In the genomic region with DNA sequence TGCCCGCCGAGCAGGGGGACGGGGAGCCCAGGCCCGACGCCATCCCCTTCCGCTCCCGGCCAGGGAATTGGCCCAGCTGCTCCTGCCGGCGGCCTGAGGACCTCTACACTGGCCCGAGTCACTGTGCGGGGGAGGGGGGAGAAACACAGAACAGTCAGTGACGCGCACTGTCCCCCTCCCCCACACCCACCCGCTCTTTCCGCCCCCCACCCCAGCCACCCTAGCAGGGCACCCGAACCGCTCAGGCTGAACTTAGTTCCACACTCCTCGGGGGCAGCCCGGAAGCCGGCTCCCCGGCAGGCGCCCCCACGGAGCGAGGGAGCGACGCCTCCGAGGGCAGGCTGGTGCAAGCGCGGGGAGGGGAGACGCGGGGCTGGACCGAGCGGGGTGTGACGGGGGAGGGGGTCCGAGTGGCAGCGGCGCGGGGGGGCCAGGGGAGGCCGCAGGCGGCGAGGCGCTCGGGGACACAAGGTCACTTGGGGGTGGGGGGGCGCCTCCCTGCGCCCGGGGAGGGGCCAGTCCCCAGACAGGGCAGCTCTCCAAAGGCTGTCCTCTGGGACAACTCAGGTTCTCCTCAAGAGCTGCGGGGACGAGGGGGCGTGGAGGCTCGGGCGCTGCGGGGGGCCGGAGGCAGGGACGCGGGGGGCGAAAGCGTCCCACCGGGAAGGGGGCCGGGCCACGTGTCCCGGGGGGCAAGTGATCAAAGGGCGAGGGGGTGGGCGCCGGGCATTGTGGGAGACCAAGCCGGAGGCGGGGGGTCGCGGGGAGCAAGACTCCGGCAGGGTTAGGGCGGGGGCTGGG, we compare ENCODE assay signal across 8 cellular contexts. TPM values are rescaled to one million over a fixed set of nuclear protein-coding genes. Genes with fewer than 3 reads are reported as not detected.
A peak's percentile ranks its signal among the peaks of the same experiment; 100 is the strongest.
DNase-seq lines count a peak whose midpoint lies in the region; ATAC-seq, FAIRE-seq and TF ChIP-seq lines count a peak whose summit lies in the region.

No MANE protein-coding gene starts in this region.

- POLR2A ChIA-PET in activated CD4-positive, alpha-beta T cell treated with anti-CD3 and anti-CD28 coated beads for 36 hours (lab: Charles Lee): interaction anchor here (1.0 to 2.0 kb wide), 3 partner anchors 72 to 83 kb away, joined by 4 to 9 read pairs (median 8); partner anchors contain the start of genes GAPDH and ZNF384
- POLR2A ChIA-PET in HepG2 (lab: Yijun Ruan, JAX): interaction anchor here (0.7 to 2.2 kb wide), 8 partner anchors 10 to 146 kb away, joined by 3 to 7 read pairs (median 5); partner anchors contain the start of genes COPS7A, GAPDH, MLF2 and NOP2

- TF ChIP-seq POLR2A in HepG2 (IDR thresholded peaks at IDR 0.05; ENCODE audit: insufficient read depth in 1 of 2, low read depth in 2 of 2, low read length in 2 of 2): no peak

- peaks cover 17% of the 10 kb centered on the region for H3K36me3 Mint-ChIP-seq in CD4-positive, CD25-positive, alpha-beta regulatory T cell
- peaks cover 43% of the 10 kb centered on the region for H3K36me3 Mint-ChIP-seq in activated CD4-positive, alpha-beta T cell treated with anti-CD3 and anti-CD28 coated beads for 36 hours (ENCODE audit: low read depth)

- H3K9me3 ChIP-seq in CD4-positive, CD25-positive, alpha-beta regulatory T cell (ENCODE audit: control insufficient read depth in 2 of 2, low read length in 2 of 2): no peaks in the 10 kb centered on the region
- no peaks in the 10 kb centered on the region for H3K9me3 ChIP-seq in HUES64 (ENCODE audit: insufficient read depth, low read depth, low read length)
- H3K9me3 ChIP-seq in HepG2 (ENCODE audit: low read length): no peaks in the 10 kb centered on the region

- peaks cover 36% of the 10 kb centered on the region for H3K79me2 ChIP-seq in HepG2 (ENCODE audit: insufficient read depth, low read length)

- peak overlapping the region in 3 of 4 donors; percentile 90 to 97 (median 94) for H3K4me3 Mint-ChIP-seq in CD4-positive, CD25-positive, alpha-beta regulatory T cell
- no peak overlapping the region for H3K4me3 Mint-ChIP-seq in activated CD4-positive, alpha-beta T cell treated with anti-CD3 and anti-CD28 coated beads for 36 hours

- in situ Hi-C loops in HepG2 (cut with HindIII; ENCODE audit: extremely low pct_ligation_motif_present, low pct_unique_long_range_greater_than_20kb): no loop called here

- CTCF ChIA-PET in activated CD4-positive, alpha-beta T cell treated with anti-CD3 and anti-CD28 coated beads for 36 hours (lab: Charles Lee): interaction anchor here (0.6 to 3.2 kb wide), 3 partner anchors 43 to 539 kb away, joined by 3 to 10 read pairs (median 3); no protein-coding TSS in a partner anchor
- CTCF ChIA-PET in HepG2 (lab: Yijun Ruan, JAX; ENCODE audit: low intra/inter-chr PET ratio, low total read pairs): interaction anchor here (0.6 kb wide), 1 partner anchor 37 kb away, joined by 3 read pairs; no protein-coding TSS in a partner anchor

- BruUV-seq in HepG2 (replicated peaks; lab: Mats Ljungman, UMichigan): no TSS peak

- TF ChIP-seq EP300 in HepG2 (IDR thresholded peaks at IDR 0.05; ENCODE audit: low read depth in 2 of 2, low read length in 2 of 2): no peak
- TF ChIP-seq EP300 in HepG2 (CRISPR knock-in tag; IDR thresholded peaks at IDR 0.05; ENCODE audit: borderline replicate concordance): no peak

- H3K27ac Mint-ChIP-seq in CD4-positive, CD25-positive, alpha-beta regulatory T cell: peak overlapping the region; percentile 93 to 97 (median 95)
- peak overlapping the region; percentile 95 for H3K27ac Mint-ChIP-seq in activated CD4-positive, alpha-beta T cell treated with anti-CD3 and anti-CD28 coated beads for 36 hours

- no peak overlapping the region for H2AFZ ChIP-seq in HepG2 (ENCODE audit: low read length)

- H3K4me2 ChIP-seq in HepG2 (ENCODE audit: low read depth, low read length): peak overlapping the region; percentile 99

- H3K9me3 Mint-ChIP-seq in CD4-positive, CD25-positive, alpha-beta regulatory T cell: peaks cover 0 to 4% (median 0%) of the 10 kb centered on the region in 7 donors
- H3K9me3 Mint-ChIP-seq in activated CD4-positive, alpha-beta T cell treated with anti-CD3 and anti-CD28 coated beads for 36 hours (ENCODE audit: low read depth): no peaks in the 10 kb centered on the region

- peaks cover 53% of the 10 kb centered on the region for H3K4me1 ChIP-seq in CD4-positive, CD25-positive, alpha-beta regulatory T cell (ENCODE audit: control insufficient read depth, insufficient read depth, low read length, poor library complexity, severe bottlenecking)
- H3K4me1 ChIP-seq in HUES64 (ENCODE audit: insufficient read depth, low read length) (peaks cover 27% of the 10 kb centered on the region), HepG2 (ENCODE audit: insufficient read depth, low read length) (peaks cover 50% of the 10 kb centered on the region)

- WGBS in HUES64: under 1% methylated on average over 66 of the region's 70 CpGs
- 2% methylated on average over 21 of the region's 70 CpGs for WGBS in HepG2 (ENCODE audit: low lambda C conversion rate)

- H3K4me3 ChIP-seq in CD4-positive, CD25-positive, alpha-beta regulatory T cell (ENCODE audit: low read depth, low read length): peak overlapping the region; percentile 94
- H3K4me3 ChIP-seq in HUES64 (ENCODE audit: low read length) (peak overlapping the region; percentile 88), choroid plexus epithelial cell (ENCODE audit: low read depth, low read length) (peak overlapping the region; percentile 83), HepG2 (replicated peaks in 1 of 3; ENCODE audit: insufficient read depth in 1 of 3, low read depth in 2 of 3, low read length in 3 of 3) (peak overlapping the region; percentile 71 to 91 (median 74))

- H3K27me3 ChIP-seq in CD4-positive, CD25-positive, alpha-beta regulatory T cell (ENCODE audit: control insufficient read depth, insufficient read depth, low read length): no peaks in the 10 kb centered on the region
- H3K27me3 ChIP-seq in HUES64 (ENCODE audit: insufficient read depth, low read length) (no peaks in the 10 kb centered on the region), HepG2 (ENCODE audit: control insufficient read depth in 1 of 2, insufficient read depth in 2 of 2, low read length in 2 of 2) (no peaks in the 10 kb centered on the region; a peak in 1 of 5 replicates)

- peaks cover 10% of the 10 kb centered on the region for H3K36me3 ChIP-seq in CD4-positive, CD25-positive, alpha-beta regulatory T cell (ENCODE audit: control insufficient read depth, insufficient read depth, low read length)
- H3K36me3 ChIP-seq in HUES64 (ENCODE audit: insufficient read depth, low read length) (peaks cover 38% of the 10 kb centered on the region), HepG2 (replicated peaks in 1 of 2; ENCODE audit: control insufficient read depth in 1 of 2, insufficient read depth in 2 of 2, low read length in 2 of 2) (peaks cover 14 to 28% of the 10 kb centered on the region in 2 experiments)

- no peak for TF ChIP-seq RAD21 in HepG2 (CRISPR knock-in tag; IDR thresholded peaks at IDR 0.05)

- intact Hi-C loops in activated CD4-positive, alpha-beta T cell treated with anti-CD3 and anti-CD28 coated beads for 36 hours (cut with DNase I, micrococcal nuclease): loop anchor here (1.0 to 5.0 kb wide), 17 partner anchors 32 to 411 kb away; partner anchors contain the start of genes CD4 (in 2 of the 2), ZNF384 (in 2 of the 2), C12orf57 (in 1 of the 2) and COPS7A (in 1 of the 2)
- intact Hi-C loops in HepG2 (cut with micrococcal nuclease; ENCODE audit: unreplicated experiment): loop anchor here (2.0 kb wide), 1 partner anchor 38 kb away; the partner anchor contains the start of gene NOP2

- FAIRE-seq in HepG2 (lab: Jason Lieb, UNC): no peak

- peak overlapping the region; percentile 96 for H3K27ac ChIP-seq in CD4-positive, CD25-positive, alpha-beta regulatory T cell (ENCODE audit: insufficient read depth, low read length, poor library complexity, severe bottlenecking)
- H3K27ac ChIP-seq in HUES64 (ENCODE audit: low read depth, low read length) (peak overlapping the region; percentile 92; the same call in 1 of the 2 replicates), HepG2 (ENCODE audit: extremely low read length, insufficient read depth, low read length) (peak overlapping the region; percentile 85)

- peaks cover 4% of the 10 kb centered on the region for H3K27me3 Mint-ChIP-seq in CD4-positive, CD25-positive, alpha-beta regulatory T cell
- H3K27me3 Mint-ChIP-seq in activated CD4-positive, alpha-beta T cell treated with anti-CD3 and anti-CD28 coated beads for 36 hours: no peaks in the 10 kb centered on the region

- peaks cover 17% of the 10 kb centered on the region for H4K20me1 ChIP-seq in HepG2 (ENCODE audit: insufficient read depth, low read length)

- peak; percentile 55 to 70 (median 69) for DNase-seq in CD4-positive, CD25-positive, alpha-beta regulatory T cell
- peak; percentile 83 for DNase-seq in activated CD4-positive, alpha-beta T cell treated with anti-CD3 and anti-CD28 coated beads for 36 hours
- peak; percentile 28 for DNase-seq in choroid plexus epithelial cell (ENCODE audit: low read depth)
- DNase-seq in HepG2 (ENCODE audit: low spot score): peak; percentile 31
- peak; percentile 61 to 79 for DNase-seq in stimulated activated CD4-positive, alpha-beta T cell treated with anti-CD3 and anti-CD28 coated beads, Interleukin-4, amount 100 ng/mL, for 4 hours

- H3K4me1 Mint-ChIP-seq in CD4-positive, CD25-positive, alpha-beta regulatory T cell: peaks cover 10 to 59% (median 42%) of the 10 kb centered on the region in 4 donors
- H3K4me1 Mint-ChIP-seq in activated CD4-positive, alpha-beta T cell treated with anti-CD3 and anti-CD28 coated beads for 36 hours: peaks cover 52% of the 10 kb centered on the region

- no peak for TF ChIP-seq CTCF in choroid plexus epithelial cell (conservative IDR thresholded peaks at IDR 0.05; ENCODE audit: low read depth, low read length)
- no peak for TF ChIP-seq CTCF in HepG2 (CRISPR knock-in tag; IDR thresholded peaks at IDR 0.05)

- H3K9ac ChIP-seq in HUES64 (ENCODE audit: low read depth, low read length): peak overlapping the region; percentile 87
- H3K9ac ChIP-seq in HepG2 (ENCODE audit: insufficient read depth, low read depth, low read length): peak overlapping the region; percentile 87

- peak; percentile 33 to 38 for ATAC-seq in CD4-positive, CD25-positive, alpha-beta regulatory T cell (ENCODE audit: low read depth in 2 of 2)
- peak; percentile 25 for ATAC-seq in activated CD4-positive, alpha-beta T cell treated with anti-CD3 and anti-CD28 coated beads for 36 hours
- ATAC-seq in HepG2: peak; percentile 61
- ATAC-seq in GM19397 (IDR thresholded peaks at IDR 0.05; ENCODE audit: unreplicated experiment): no peak
- no peak for ATAC-seq in HG03342 (IDR thresholded peaks at IDR 0.05; ENCODE audit: unreplicated experiment)

RNA-seq across cellular contexts. Expression of gene CHD4, which starts 0.6 kb away (rescaled TPM):
- total RNA-seq in CD4-positive, CD25-positive, alpha-beta regulatory T cell: 474 TPM
- 10 to 100 TPM; 32.2 to 43.4 (median 38.8) TPM for polyA plus RNA-seq in CD4-positive, CD25-positive, alpha-beta regulatory T cell
- polyA plus RNA-seq in HUES64 (2013, experiment 1 of 2): 181 TPM
- 207 TPM for polyA plus RNA-seq in HUES64 (2013, experiment 2 of 2)
- total RNA-seq in activated CD4-positive, alpha-beta T cell treated with anti-CD3 and anti-CD28 coated beads for 36 hours: 100 to 1,000 TPM; 279 to 322 TPM
- total RNA-seq in HepG2 (2016; rRNA removed; fragmentation: Illumina TruSeq; extraction: Trizol): 148 and 156 TPM in 2 replicates
- 15.5 and 17.3 TPM in 2 replicates for total RNA-seq in HepG2 (2016; cell fraction: cytosol; rRNA removed; fragmentation: Illumina TruSeq; extraction: Trizol; ENCODE audit: low read depth)
- total RNA-seq in HepG2 (2016; cell fraction: insoluble cytoplasmic fraction; rRNA removed; fragmentation: Illumina TruSeq; extraction: Trizol): 147 and 150 TPM in 2 replicates
- total RNA-seq in HepG2 (2016; cell fraction: membrane; rRNA removed; fragmentation: Illumina TruSeq; extraction: Trizol): 36.3 and 39.7 TPM in 2 replicates
- 250 and 271 TPM in 2 replicates for total RNA-seq in HepG2 (2016; cell fraction: nucleus; rRNA removed; fragmentation: Illumina TruSeq; extraction: Trizol)
- 76.2 and 82.8 TPM in 2 replicates for polyA plus RNA-seq in HepG2 (2011; rRNA removed)
- 64.8 and 67.1 TPM in 2 replicates for polyA plus RNA-seq in HepG2 (2011; cell fraction: cytosol; rRNA removed)
- 148 and 172 TPM in 2 replicates for polyA plus RNA-seq in HepG2 (2011; cell fraction: nucleus; rRNA removed)
- 74.3 and 85.1 TPM in 2 replicates for polyA plus RNA-seq in HepG2 (2012)
- polyA plus RNA-seq in HepG2 (2016; cell fraction: cytosol; fragmentation: Illumina TruSeq; extraction: Trizol; ENCODE audit: low read depth): 8.7 and 9.0 TPM in 2 replicates
- 121 and 138 TPM in 2 replicates for polyA plus RNA-seq in HepG2 (2016; cell fraction: insoluble cytoplasmic fraction; fragmentation: Illumina TruSeq; extraction: Trizol; ENCODE audit: low read depth)
- 17.5 and 22.9 TPM in 2 replicates for polyA plus RNA-seq in HepG2 (2016; cell fraction: membrane; fragmentation: Illumina TruSeq; extraction: Trizol; ENCODE audit: low read depth)
- 343 and 358 TPM in 2 replicates for polyA plus RNA-seq in HepG2 (2016; cell fraction: nucleus; fragmentation: Illumina TruSeq; extraction: Trizol; ENCODE audit: insufficient read depth, low read depth)
- polyA minus RNA-seq in HepG2 (2011; rRNA and poly(A)+ RNA removed; ENCODE audit: low replicate concordance): 130 and 210 TPM in 2 replicates
- 76.1 and 89.0 TPM in 2 replicates for polyA minus RNA-seq in HepG2 (2011; cell fraction: cytosol; rRNA and poly(A)+ RNA removed)
- 87.0 and 130 TPM in 2 replicates for polyA minus RNA-seq in HepG2 (2011; cell fraction: nucleus; rRNA and poly(A)+ RNA removed)

RNA-seq across cellular contexts. Expression of gene LPAR5, which starts 29.2 kb away (rescaled TPM):
- total RNA-seq in CD4-positive, CD25-positive, alpha-beta regulatory T cell: 7.0 TPM
- polyA plus RNA-seq in CD4-positive, CD25-positive, alpha-beta regulatory T cell: 10 to 100 TPM in 1 of 4 donors, 1 to 10 TPM in 3; 6.6 to 17.3 (median 8.6) TPM
- polyA plus RNA-seq in HUES64 (2013, experiment 1 of 2): 0.30 TPM
- polyA plus RNA-seq in HUES64 (2013, experiment 2 of 2): 0.51 TPM
- 1 to 10 TPM; 3.5 TPM for total RNA-seq in activated CD4-positive, alpha-beta T cell treated with anti-CD3 and anti-CD28 coated beads for 36 hours
- 0.07 and 0.09 TPM in 2 replicates for total RNA-seq in HepG2 (2016; rRNA removed; fragmentation: Illumina TruSeq; extraction: Trizol)
- not detected in 2 replicates for total RNA-seq in HepG2 (2016; cell fraction: cytosol; rRNA removed; fragmentation: Illumina TruSeq; extraction: Trizol; ENCODE audit: low read depth)
- total RNA-seq in HepG2 (2016; cell fraction: insoluble cytoplasmic fraction; rRNA removed; fragmentation: Illumina TruSeq; extraction: Trizol): 0.06 and 0.09 TPM in 2 replicates
- total RNA-seq in HepG2 (2016; cell fraction: membrane; rRNA removed; fragmentation: Illumina TruSeq; extraction: Trizol): 0.09 TPM in 1 of 2 replicates, not detected in the other
- total RNA-seq in HepG2 (2016; cell fraction: nucleus; rRNA removed; fragmentation: Illumina TruSeq; extraction: Trizol): not detected in 2 replicates
- 0.17 and 0.32 TPM in 2 replicates for polyA plus RNA-seq in HepG2 (2011; rRNA removed)
- polyA plus RNA-seq in HepG2 (2011; cell fraction: cytosol; rRNA removed): 0.19 and 0.32 TPM in 2 replicates
- 0.36 and 0.40 TPM in 2 replicates for polyA plus RNA-seq in HepG2 (2011; cell fraction: nucleus; rRNA removed)
- polyA plus RNA-seq in HepG2 (2012): 0.17 and 0.32 TPM in 2 replicates
- polyA plus RNA-seq in HepG2 (2016; cell fraction: cytosol; fragmentation: Illumina TruSeq; extraction: Trizol; ENCODE audit: low read depth): 0.05 TPM in 1 of 2 replicates, not detected in the other
- not detected in 2 replicates for polyA plus RNA-seq in HepG2 (2016; cell fraction: insoluble cytoplasmic fraction; fragmentation: Illumina TruSeq; extraction: Trizol; ENCODE audit: low read depth)
- not detected in 2 replicates for polyA plus RNA-seq in HepG2 (2016; cell fraction: membrane; fragmentation: Illumina TruSeq; extraction: Trizol; ENCODE audit: low read depth)
- polyA plus RNA-seq in HepG2 (2016; cell fraction: nucleus; fragmentation: Illumina TruSeq; extraction: Trizol; ENCODE audit: insufficient read depth, low read depth): 0.22 TPM in 1 of 2 replicates, not detected in the other
- polyA minus RNA-seq in HepG2 (2011; rRNA and poly(A)+ RNA removed; ENCODE audit: low replicate concordance): 0.98 and 5.8 TPM in 2 replicates
- 0.69 and 0.88 TPM in 2 replicates for polyA minus RNA-seq in HepG2 (2011; cell fraction: cytosol; rRNA and poly(A)+ RNA removed)
- 0.37 TPM in 1 of 2 replicates, not detected in the other for polyA minus RNA-seq in HepG2 (2011; cell fraction: nucleus; rRNA and poly(A)+ RNA removed)

RNA-seq across cellular contexts. Expression of gene NOP2, which starts 38.4 kb away (rescaled TPM):
- total RNA-seq in CD4-positive, CD25-positive, alpha-beta regulatory T cell: 77.5 TPM
- polyA plus RNA-seq in CD4-positive, CD25-positive, alpha-beta regulatory T cell: 10 to 100 TPM; 13.2 to 34.0 (median 22.5) TPM
- polyA plus RNA-seq in HUES64 (2013, experiment 1 of 2): 61.9 TPM
- 59.0 TPM for polyA plus RNA-seq in HUES64 (2013, experiment 2 of 2)
- total RNA-seq in activated CD4-positive, alpha-beta T cell treated with anti-CD3 and anti-CD28 coated beads for 36 hours: 10 to 100 TPM; 93.2 to 97.1 TPM
- total RNA-seq in HepG2 (2016; rRNA removed; fragmentation: Illumina TruSeq; extraction: Trizol): 50.0 and 56.7 TPM in 2 replicates
- total RNA-seq in HepG2 (2016; cell fraction: cytosol; rRNA removed; fragmentation: Illumina TruSeq; extraction: Trizol; ENCODE audit: low read depth): 12.9 and 15.9 TPM in 2 replicates
- 47.8 and 60.1 TPM in 2 replicates for total RNA-seq in HepG2 (2016; cell fraction: insoluble cytoplasmic fraction; rRNA removed; fragmentation: Illumina TruSeq; extraction: Trizol)
- 14.5 and 16.3 TPM in 2 replicates for total RNA-seq in HepG2 (2016; cell fraction: membrane; rRNA removed; fragmentation: Illumina TruSeq; extraction: Trizol)
- total RNA-seq in HepG2 (2016; cell fraction: nucleus; rRNA removed; fragmentation: Illumina TruSeq; extraction: Trizol): 58.7 and 75.9 TPM in 2 replicates
- 47.3 and 52.9 TPM in 2 replicates for polyA plus RNA-seq in HepG2 (2011; rRNA removed)
- polyA plus RNA-seq in HepG2 (2011; cell fraction: cytosol; rRNA removed): 23.1 and 25.0 TPM in 2 replicates
- polyA plus RNA-seq in HepG2 (2011; cell fraction: nucleus; rRNA removed): 189 and 191 TPM in 2 replicates
- 39.3 and 51.1 TPM in 2 replicates for polyA plus RNA-seq in HepG2 (2012)
- 5.0 and 5.2 TPM in 2 replicates for polyA plus RNA-seq in HepG2 (2016; cell fraction: cytosol; fragmentation: Illumina TruSeq; extraction: Trizol; ENCODE audit: low read depth)
- polyA plus RNA-seq in HepG2 (2016; cell fraction: insoluble cytoplasmic fraction; fragmentation: Illumina TruSeq; extraction: Trizol; ENCODE audit: low read depth): 58.8 and 61.3 TPM in 2 replicates
- 8.6 and 9.0 TPM in 2 replicates for polyA plus RNA-seq in HepG2 (2016; cell fraction: membrane; fragmentation: Illumina TruSeq; extraction: Trizol; ENCODE audit: low read depth)
- 230 and 250 TPM in 2 replicates for polyA plus RNA-seq in HepG2 (2016; cell fraction: nucleus; fragmentation: Illumina TruSeq; extraction: Trizol; ENCODE audit: insufficient read depth, low read depth)
- 70.3 and 126 TPM in 2 replicates for polyA minus RNA-seq in HepG2 (2011; rRNA and poly(A)+ RNA removed; ENCODE audit: low replicate concordance)
- 17.4 and 20.0 TPM in 2 replicates for polyA minus RNA-seq in HepG2 (2011; cell fraction: cytosol; rRNA and poly(A)+ RNA removed)
- 63.5 and 67.9 TPM in 2 replicates for polyA minus RNA-seq in HepG2 (2011; cell fraction: nucleus; rRNA and poly(A)+ RNA removed)

RNA-seq across cellular contexts. Expression of gene ACRBP, which starts 40.7 kb away (rescaled TPM):
- 13.7 TPM for total RNA-seq in CD4-positive, CD25-positive, alpha-beta regulatory T cell
- under 1 TPM in 1 of 4 donors, not detected in 3; 0.41 TPM for polyA plus RNA-seq in CD4-positive, CD25-positive, alpha-beta regulatory T cell
- 0.60 TPM for polyA plus RNA-seq in HUES64 (2013, experiment 1 of 2)
- 1.1 TPM for polyA plus RNA-seq in HUES64 (2013, experiment 2 of 2)
- 1 to 10 TPM; 1.7 to 3.3 TPM for total RNA-seq in activated CD4-positive, alpha-beta T cell treated with anti-CD3 and anti-CD28 coated beads for 36 hours
- not detected in 2 replicates for total RNA-seq in HepG2 (2016; rRNA removed; fragmentation: Illumina TruSeq; extraction: Trizol)
- total RNA-seq in HepG2 (2016; cell fraction: cytosol; rRNA removed; fragmentation: Illumina TruSeq; extraction: Trizol; ENCODE audit: low read depth): 0.61 TPM in 1 of 2 replicates, not detected in the other
- total RNA-seq in HepG2 (2016; cell fraction: insoluble cytoplasmic fraction; rRNA removed; fragmentation: Illumina TruSeq; extraction: Trizol): 0.11 TPM in 1 of 2 replicates, not detected in the other
- not detected in 2 replicates for total RNA-seq in HepG2 (2016; cell fraction: membrane; rRNA removed; fragmentation: Illumina TruSeq; extraction: Trizol)
- total RNA-seq in HepG2 (2016; cell fraction: nucleus; rRNA removed; fragmentation: Illumina TruSeq; extraction: Trizol): 0.43 TPM in 1 of 2 replicates, not detected in the other
- polyA plus RNA-seq in HepG2 (2011; rRNA removed): 0.37 and 0.46 TPM in 2 replicates
- 0.17 and 0.28 TPM in 2 replicates for polyA plus RNA-seq in HepG2 (2011; cell fraction: cytosol; rRNA removed)
- polyA plus RNA-seq in HepG2 (2011; cell fraction: nucleus; rRNA removed): 2.4 and 3.2 TPM in 2 replicates
- 0.19 and 0.63 TPM in 2 replicates for polyA plus RNA-seq in HepG2 (2012)
- not detected in 2 replicates for polyA plus RNA-seq in HepG2 (2016; cell fraction: cytosol; fragmentation: Illumina TruSeq; extraction: Trizol; ENCODE audit: low read depth)
- not detected in 2 replicates for polyA plus RNA-seq in HepG2 (2016; cell fraction: insoluble cytoplasmic fraction; fragmentation: Illumina TruSeq; extraction: Trizol; ENCODE audit: low read depth)
- not detected in 2 replicates for polyA plus RNA-seq in HepG2 (2016; cell fraction: membrane; fragmentation: Illumina TruSeq; extraction: Trizol; ENCODE audit: low read depth)
- polyA plus RNA-seq in HepG2 (2016; cell fraction: nucleus; fragmentation: Illumina TruSeq; extraction: Trizol; ENCODE audit: insufficient read depth, low read depth): not detected in 2 replicates
- 1.1 and 2.1 TPM in 2 replicates for polyA minus RNA-seq in HepG2 (2011; rRNA and poly(A)+ RNA removed; ENCODE audit: low replicate concordance)
- not detected in 2 replicates for polyA minus RNA-seq in HepG2 (2011; cell fraction: cytosol; rRNA and poly(A)+ RNA removed)
- polyA minus RNA-seq in HepG2 (2011; cell fraction: nucleus; rRNA and poly(A)+ RNA removed): 0.99 and 1.0 TPM in 2 replicates

RNA-seq across cellular contexts. Expression of gene IFFO1, which starts 50.7 kb away (rescaled TPM):
- total RNA-seq in CD4-positive, CD25-positive, alpha-beta regulatory T cell: 46.6 TPM
- 10 to 100 TPM in 1 of 4 donors, 1 to 10 TPM in 3; 5.6 to 10.4 (median 8.3) TPM for polyA plus RNA-seq in CD4-positive, CD25-positive, alpha-beta regulatory T cell
- polyA plus RNA-seq in HUES64 (2013, experiment 1 of 2): 9.0 TPM
- 8.5 TPM for polyA plus RNA-seq in HUES64 (2013, experiment 2 of 2)
- total RNA-seq in activated CD4-positive, alpha-beta T cell treated with anti-CD3 and anti-CD28 coated beads for 36 hours: 1 to 10 TPM; 8.1 to 8.4 TPM
- 7.0 and 12.8 TPM in 2 replicates for total RNA-seq in HepG2 (2016; rRNA removed; fragmentation: Illumina TruSeq; extraction: Trizol)
- 2.3 and 2.6 TPM in 2 replicates for total RNA-seq in HepG2 (2016; cell fraction: cytosol; rRNA removed; fragmentation: Illumina TruSeq; extraction: Trizol; ENCODE audit: low read depth)
- 6.1 and 12.5 TPM in 2 replicates for total RNA-seq in HepG2 (2016; cell fraction: insoluble cytoplasmic fraction; rRNA removed; fragmentation: Illumina TruSeq; extraction: Trizol)
- 4.1 and 5.9 TPM in 2 replicates for total RNA-seq in HepG2 (2016; cell fraction: membrane; rRNA removed; fragmentation: Illumina TruSeq; extraction: Trizol)
- 13.7 and 16.1 TPM in 2 replicates for total RNA-seq in HepG2 (2016; cell fraction: nucleus; rRNA removed; fragmentation: Illumina TruSeq; extraction: Trizol)
- polyA plus RNA-seq in HepG2 (2011; rRNA removed): 14.6 and 18.3 TPM in 2 replicates
- polyA plus RNA-seq in HepG2 (2011; cell fraction: cytosol; rRNA removed): 7.8 and 9.6 TPM in 2 replicates
- 132 TPM in 2 replicates for polyA plus RNA-seq in HepG2 (2011; cell fraction: nucleus; rRNA removed)
- polyA plus RNA-seq in HepG2 (2012): 8.0 and 11.7 TPM in 2 replicates
- polyA plus RNA-seq in HepG2 (2016; cell fraction: cytosol; fragmentation: Illumina TruSeq; extraction: Trizol; ENCODE audit: low read depth): 1.9 TPM in 2 replicates
- polyA plus RNA-seq in HepG2 (2016; cell fraction: insoluble cytoplasmic fraction; fragmentation: Illumina TruSeq; extraction: Trizol; ENCODE audit: low read depth): 6.6 and 8.2 TPM in 2 replicates
- polyA plus RNA-seq in HepG2 (2016; cell fraction: membrane; fragmentation: Illumina TruSeq; extraction: Trizol; ENCODE audit: low read depth): 3.2 and 3.5 TPM in 2 replicates
- 54.2 and 55.8 TPM in 2 replicates for polyA plus RNA-seq in HepG2 (2016; cell fraction: nucleus; fragmentation: Illumina TruSeq; extraction: Trizol; ENCODE audit: insufficient read depth, low read depth)
- polyA minus RNA-seq in HepG2 (2011; rRNA and poly(A)+ RNA removed; ENCODE audit: low replicate concordance): 0.61 and 11.8 TPM in 2 replicates
- polyA minus RNA-seq in HepG2 (2011; cell fraction: cytosol; rRNA and poly(A)+ RNA removed): 2.9 and 3.4 TPM in 2 replicates
- polyA minus RNA-seq in HepG2 (2011; cell fraction: nucleus; rRNA and poly(A)+ RNA removed): 12.5 and 14.4 TPM in 2 replicates

Comparison
In these comparisons a context has a peak if more than half of its experiments do, and no peak if none do; other contexts are left out.
1. ATAC-seq: peak in CD4-positive, CD25-positive, alpha-beta regulatory T cell (2 of 2), activated CD4-positive, alpha-beta T cell treated with anti-CD3 and anti-CD28 coated beads for 36 hours (single experiment) and HepG2 (single experiment); none in GM19397 (single experiment) and HG03342 (single experiment).
2. DNase-seq: peak in every context shown above with its lines; median percentile 83 in activated CD4-positive, alpha-beta T cell treated with anti-CD3 and anti-CD28 coated beads for 36 hours; 70 in stimulated activated CD4-positive, alpha-beta T cell treated with anti-CD3 and anti-CD28 coated beads, Interleukin-4, amount 100 ng/mL, for 4 hours; 69 in CD4-positive, CD25-positive, alpha-beta regulatory T cell; 31 in HepG2; 28 in choroid plexus epithelial cell.
3. Peak in every context shown above with its lines, with median percentiles within 50 percentile points of each other: H3K27ac ChIP-seq and H3K4me3 ChIP-seq.